In the genomic region with DNA sequence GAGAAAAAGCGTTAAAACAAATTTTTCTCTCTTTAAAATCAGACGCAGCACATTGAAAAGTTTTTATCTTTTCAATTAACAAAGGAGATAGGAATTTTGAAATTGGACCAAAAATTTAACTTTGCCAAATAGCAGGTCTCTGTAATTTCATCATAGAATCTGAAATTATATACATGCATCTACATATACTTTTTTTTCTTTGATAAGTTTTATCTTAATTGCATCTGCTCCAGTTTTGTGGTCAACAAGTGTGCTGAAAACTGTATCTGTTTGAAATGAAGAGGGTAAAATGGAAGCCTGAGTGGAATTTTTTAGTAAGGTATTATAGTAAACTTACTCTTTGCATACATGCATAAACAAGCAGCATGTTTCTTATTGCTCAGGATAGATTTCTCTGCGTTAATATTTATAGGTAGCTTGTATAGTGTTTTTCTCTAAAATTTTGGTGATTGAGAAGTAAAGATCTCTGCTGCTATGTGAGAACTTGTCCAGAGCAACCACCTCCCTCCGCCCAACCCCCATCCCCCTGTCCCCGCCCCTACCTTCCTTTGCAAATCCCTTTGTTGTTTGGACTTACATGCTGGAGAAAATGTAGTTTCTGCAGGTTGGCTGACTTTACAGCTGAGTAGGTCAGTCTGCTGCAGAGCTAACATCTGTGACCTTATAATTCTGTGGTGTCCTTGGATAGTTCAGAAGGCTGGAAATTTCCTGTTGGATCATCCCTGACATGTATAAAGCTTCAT, we compare ENCODE assay signal across 25 cellular contexts.
DNase-seq lines count a peak whose midpoint lies in the region; ATAC-seq, FAIRE-seq and TF ChIP-seq lines count a peak whose summit lies in the region.
"Had no signal": no experiment of that assay in that cellular context is flagged by ENCODE, and none has a peak within 500 bp of the region (broad histone marks: within the 10 kb centered on the region; RNA-seq: fewer than 3 reads in every experiment).

No MANE protein-coding gene starts in this region.

- no peak overlapping the region; the same call in 1 of the 2 replicates for H2BK5ac ChIP-seq in H1 (ENCODE audit: low read depth, low read length)

- H3K36me3 ChIP-seq in HUES64 (ENCODE audit: insufficient read depth, low read length): peaks cover 43% of the 10 kb centered on the region
- peaks cover 0 to 9% (median 7%) of the 10 kb centered on the region in 4 experiments; a peak in 5 of 8 replicates for H3K36me3 ChIP-seq in H1 (ENCODE audit: control insufficient read depth in 2 of 4, insufficient read depth in 4 of 4, low read length in 3 of 4)
- H3K36me3 ChIP-seq: ascending aorta, thyroid gland had no signal

- no peak overlapping the region for H3K56ac ChIP-seq in H1 (replicated peaks; ENCODE audit: insufficient read length, low read depth, low read length)

- H3K18ac ChIP-seq in H1 (ENCODE audit: extremely low read depth, low read length): no peak overlapping the region

- no peak overlapping the region for H2BK20ac ChIP-seq in H1 (ENCODE audit: low read length)

- no peak overlapping the region for H2BK12ac ChIP-seq in H1 (ENCODE audit: low read depth, low read length)

- H3K9me3 ChIP-seq in HUES64 (ENCODE audit: insufficient read depth, low read depth, low read length): peaks cover 5% of the 10 kb centered on the region
- peaks cover 0 to 4% of the 10 kb centered on the region in 2 experiments; a peak in 2 of 4 replicates for H3K9me3 ChIP-seq in H1 (ENCODE audit: insufficient read depth in 2 of 2, low read depth in 1 of 2, low read length in 1 of 2)
- H3K9me3 ChIP-seq: ascending aorta, left lung, thyroid gland had no signal

- H4K8ac ChIP-seq in H1 (ENCODE audit: extremely low read depth, insufficient read depth, low read length): no peak overlapping the region

- intact Hi-C loops in cardiac septum (cut with DNase I): no loop called here

- peaks cover 0 to 2% of the 10 kb centered on the region in 2 experiments for H4K20me1 ChIP-seq in H1 (replicated peaks in 1 of 2; ENCODE audit: control insufficient read depth in 1 of 2, insufficient read depth in 2 of 2, low read length in 2 of 2)

- CTCF ChIA-PET in H1 (lab: Charles Lee; ENCODE audit: partially characterized antibody): interaction anchor here (0.6 to 2.7 kb wide), 4 partner anchors 8 to 277 kb away, joined by 3 to 23 read pairs (median 4); no protein-coding TSS in a partner anchor

- WGBS in HUES64: 54% methylated on average over 3 of the region's 5 CpGs
- 36% methylated on average over 5 of the region's 5 CpGs; no CpG with 5 or more reads in 1 of the 2 experiments for WGBS in H1 (ENCODE audit: extremely low coverage in 1 of 2, insufficient coverage in 1 of 2, insufficient read length in 1 of 2, insufficient replicate concordance in 2 of 2, low coverage in 1 of 2, low lambda C conversion rate in 2 of 2, missing lambda C conversion rate in 1 of 2), 2 experiments

- peak overlapping the region; percentile 90 for H4K5ac ChIP-seq in H1 (ENCODE audit: insufficient read length, low read depth, low read length)

- H3K4me1 ChIP-seq in HUES64 (ENCODE audit: insufficient read depth, low read length) (peaks cover 39% of the 10 kb centered on the region), H1 (replicated peaks in 1 of 4; ENCODE audit: control insufficient read depth in 3 of 4, insufficient read depth in 4 of 4, low read length in 3 of 4) (peaks cover 0 to 6% (median 2%) of the 10 kb centered on the region in 4 experiments; a peak in 3 of 7 replicates)
- H3K4me1 ChIP-seq: ascending aorta, left lung had no signal

- TF ChIP-seq RAD21 in H1 (IDR thresholded peaks at IDR 0.05 in 1 of 2, conservative IDR thresholded peaks at IDR 0.05 in 1 of 2; ENCODE audit: low read depth in 2 of 2, low read length in 2 of 2): no peak

- no peak for ATAC-seq in HG03439 (IDR thresholded peaks at IDR 0.05; ENCODE audit: unreplicated experiment)
- ATAC-seq in GM21526 (IDR thresholded peaks at IDR 0.05; ENCODE audit: low FRiP score, unreplicated experiment): no peak
- ATAC-seq: left lung; stimulated activated naive CD8-positive, alpha-beta T cell treated with anti-CD3 and anti-CD28 coated beads, Interleukin-15, amount 100 ng/mL, for 72 hours had no signal

- H3K27ac ChIP-seq in HUES64 (ENCODE audit: low read depth, low read length) (peak overlapping the region; percentile 65), H1 (ENCODE audit: low read depth, low read length) (no peak overlapping the region)
- H3K27ac ChIP-seq: ascending aorta, left lung, skin epidermis, thyroid gland had no signal

- no peak overlapping the region for H2BK15ac ChIP-seq in H1 (ENCODE audit: low read length)

- H3K23me2 ChIP-seq in H1 (ENCODE audit: low read depth, low read length): no peaks in the 10 kb centered on the region

- H2AK5ac ChIP-seq in H1 (ENCODE audit: low read depth, low read length): no peak overlapping the region

- POLR2A ChIA-PET in H1 (lab: Charles Lee; ENCODE audit: partially characterized antibody): interaction anchor here (1.0 kb wide), 1 partner anchor 10 kb away, joined by 3 read pairs; no protein-coding TSS in a partner anchor

- H4K91ac ChIP-seq in H1 (replicated peaks; ENCODE audit: insufficient read length, low read length): no peak overlapping the region

- DNase-seq in D341Med (ENCODE audit: low spot score) (peak; percentile 27), H1 (ENCODE audit: low read depth in 1 of 2, low spot score in 2 of 2) (peak in 1 of 2 experiments; percentile 36), left kidney (ENCODE audit: low read depth, low spot score) (peak; percentile 63), cardiac septum (ENCODE audit: low spot score) (no peak), HK-2 (ENCODE audit: unreplicated experiment) (no peak)
- DNase-seq: activated B cell treated with CpG ODN at 0.5 μM for 24 hours; activated CD4-positive, alpha-beta T cell treated with anti-CD3 and anti-CD28 coated beads, Interleukin-2, amount 50 U/mL, for 4 hours; Calu3; IMR-90; left lung; NCI-H1048; NCI-H1694; NCI-H2171; NCI-H524 treated with DMSO at 0.1 percent for 48 hours; occipital lobe; SIG-M5; stimulated activated CD8-positive, alpha-beta memory T cell treated with anti-CD3 and anti-CD28 coated beads, Interleukin-4, amount 100 ng/mL, for 48 hours; stimulated activated naive CD8-positive, alpha-beta T cell treated with anti-CD3 and anti-CD28 coated beads, Interleukin-15, amount 100 ng/mL, for 72 hours had no signal

- peak overlapping the region; percentile 47 to 58; a peak in 2 of 4 replicates for H3K4me2 ChIP-seq in H1 (ENCODE audit: insufficient read depth in 1 of 2, low read depth in 2 of 2, low read length in 2 of 2)

- H3K4me3 ChIP-seq in HUES64 (ENCODE audit: low read length): peak overlapping the region; percentile 24
- H3K4me3 ChIP-seq in H1 (ENCODE audit: extremely low read depth in 1 of 4, insufficient read depth in 2 of 4, low read depth in 3 of 4, low read length in 4 of 4): peak overlapping the region in 1 of 4 experiments; percentile 36; a peak in 1 of 8 replicates
- H3K4me3 ChIP-seq: ascending aorta, left lung, skin epidermis, thyroid gland had no signal

- H3K9ac ChIP-seq in HUES64 (ENCODE audit: low read depth, low read length): peak overlapping the region; percentile 66
- no peak overlapping the region; a peak in 2 of 7 replicates for H3K9ac ChIP-seq in H1 (replicated peaks in 1 of 4; ENCODE audit: extremely low read depth in 1 of 4, low read depth in 3 of 4, low read length in 3 of 4)

- H2BK120ac ChIP-seq in H1 (replicated peaks; ENCODE audit: low read depth, low read length): no peak overlapping the region

- H3K23ac ChIP-seq in H1 (ENCODE audit: insufficient read length): no peak overlapping the region

- H2AFZ ChIP-seq in H1 (ENCODE audit: low read length): no peak overlapping the region

- H3K79me2 ChIP-seq in H1 (ENCODE audit: control insufficient read depth in 1 of 2, insufficient read depth in 2 of 2, low read length in 2 of 2): peaks cover 0 to 2% of the 10 kb centered on the region in 2 experiments; a peak in 1 of 4 replicates

- no peak overlapping the region for H3K14ac ChIP-seq in H1 (ENCODE audit: insufficient read length)

- no peaks in the 10 kb centered on the region for H3K79me1 ChIP-seq in H1 (ENCODE audit: low read depth, low read length)

- no peaks in the 10 kb centered on the region for H3K27me3 ChIP-seq in HUES64 (ENCODE audit: insufficient read depth, low read length)
- no peaks in the 10 kb centered on the region for H3K27me3 ChIP-seq in H1 (replicated peaks in 1 of 4; ENCODE audit: control insufficient read depth in 3 of 4, extremely low read depth in 1 of 4, insufficient read depth in 3 of 4, low read length in 3 of 4)
- H3K27me3 ChIP-seq: ascending aorta, left lung, thyroid gland had no signal

- TF ChIP-seq EP300 in H1 (IDR thresholded peaks at IDR 0.05; ENCODE audit: borderline replicate concordance in 1 of 2, low read depth in 2 of 2, low read length in 2 of 2): no peak

- FAIRE-seq in H1 (lab: Jason Lieb, UNC): no peak
- FAIRE-seq: RCC 7860 had no signal

- no peak for TF ChIP-seq POLR2A in H1 (IDR thresholded peaks at IDR 0.05; ENCODE audit: control extremely low read depth in 1 of 2, low read depth in 2 of 2, low read length in 2 of 2)

- H3K4ac ChIP-seq in H1 (replicated peaks; ENCODE audit: insufficient read length, low read depth, low read length): no peak overlapping the region

- no peak for TF ChIP-seq CTCF in H1 (IDR thresholded peaks at IDR 0.05; ENCODE audit: control extremely low read depth in 1 of 3, insufficient read depth in 1 of 3, low read depth in 1 of 3, low read length in 3 of 3)

TF ChIP-seq in H1, 55 proteins besides CTCF, POLR2A, EP300 and RAD21 (continues in another document):
- TF ChIP-seq, protein P1, sequence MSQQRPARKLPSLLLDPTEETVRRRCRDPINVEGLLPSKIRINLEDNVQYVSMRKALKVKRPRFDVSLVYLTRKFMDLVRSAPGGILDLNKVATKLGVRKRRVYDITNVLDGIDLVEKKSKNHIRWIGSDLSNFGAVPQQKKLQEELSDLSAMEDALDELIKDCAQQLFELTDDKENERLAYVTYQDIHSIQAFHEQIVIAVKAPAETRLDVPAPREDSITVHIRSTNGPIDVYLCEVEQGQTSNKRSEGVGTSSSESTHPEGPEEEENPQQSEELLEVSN (IDR thresholded peaks at IDR 0.05): no peak
- no peak for TF ChIP-seq RXRA (IDR thresholded peaks at IDR 0.05; ENCODE audit: insufficient read depth, low read depth, low read length)
- no peak for TF ChIP-seq BRCA1 (IDR thresholded peaks at IDR 0.05; ENCODE audit: low read depth, low read length)
- TF ChIP-seq, protein P2, sequence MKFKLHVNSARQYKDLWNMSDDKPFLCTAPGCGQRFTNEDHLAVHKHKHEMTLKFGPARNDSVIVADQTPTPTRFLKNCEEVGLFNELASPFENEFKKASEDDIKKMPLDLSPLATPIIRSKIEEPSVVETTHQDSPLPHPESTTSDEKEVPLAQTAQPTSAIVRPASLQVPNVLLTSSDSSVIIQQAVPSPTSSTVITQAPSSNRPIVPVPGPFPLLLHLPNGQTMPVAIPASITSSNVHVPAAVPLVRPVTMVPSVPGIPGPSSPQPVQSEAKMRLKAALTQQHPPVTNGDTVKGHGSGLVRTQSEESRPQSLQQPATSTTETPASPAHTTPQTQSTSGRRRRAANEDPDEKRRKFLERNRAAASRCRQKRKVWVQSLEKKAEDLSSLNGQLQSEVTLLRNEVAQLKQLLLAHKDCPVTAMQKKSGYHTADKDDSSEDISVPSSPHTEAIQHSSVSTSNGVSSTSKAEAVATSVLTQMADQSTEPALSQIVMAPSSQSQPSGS (IDR thresholded peaks at IDR 0.05; ENCODE audit: low read length): no peak
- no peak for TF ChIP-seq GABPA (IDR thresholded peaks at IDR 0.05; ENCODE audit: borderline replicate concordance, insufficient read depth, low read length)

Comparison
In these comparisons a context has a peak if more than half of its experiments do, and no peak if none do; other contexts are left out.
1. DNase-seq: peak in D341Med (single experiment) and left kidney (single experiment); none in cardiac septum (single experiment) and HK-2 (single experiment).